Comparison of ENCODE assay signal across 7 cellular contexts in genomic region chr7:93551063-93551895, GRCh38. TPM values are rescaled to one million over a fixed set of nuclear protein-coding genes. Genes with fewer than 3 reads are reported as not detected.
A peak's percentile ranks its signal among the peaks of the same experiment; 100 is the strongest.
DNase-seq lines count a peak whose midpoint lies in the region; ATAC-seq and TF ChIP-seq lines count a peak whose summit lies in the region.

No MANE protein-coding gene starts in this region.

- H2BK20ac ChIP-seq in IMR-90 (ENCODE audit: low read depth, low read length): no peak overlapping the region

- H3K4me2 ChIP-seq in IMR-90 (ENCODE audit: low read depth, low read length): no peak overlapping the region

- POLR2A ChIA-PET in IMR-90 (lab: Charles Lee; ENCODE audit: unreplicated experiment): no interaction called here

- no peak overlapping the region for H3K18ac ChIP-seq in IMR-90 (ENCODE audit: low read depth, low read length)

- no peak overlapping the region for H3K56ac ChIP-seq in IMR-90 (ENCODE audit: extremely low read depth, insufficient read depth, low read length)

- no peaks in the 10 kb centered on the region for H3K9me1 ChIP-seq in IMR-90 (ENCODE audit: insufficient read depth, low read length)

- no peaks in the 10 kb centered on the region for H3K4me1 ChIP-seq in IMR-90 (ENCODE audit: control insufficient read depth, insufficient read depth, low read length)
- no peaks in the 10 kb centered on the region for H3K4me1 ChIP-seq in liver (ENCODE audit: control insufficient read depth in 4 of 4, insufficient read depth in 4 of 4, low read length in 3 of 4)

- no peak overlapping the region for H4K8ac ChIP-seq in IMR-90 (ENCODE audit: low read depth in 2 of 2, low read length in 2 of 2)

- H2BK15ac ChIP-seq in IMR-90 (ENCODE audit: low read depth, low read length): no peak overlapping the region

- dilution Hi-C loops in IMR-90 (cut with HindIII; ENCODE audit: low sequenced_read_pairs, unreplicated experiment): no loop called here

- TF ChIP-seq CTCF in GM06990 (IDR thresholded peaks at IDR 0.05; ENCODE audit: insufficient read depth, low read length, poor library complexity, severe bottlenecking) (peak; percentile 55), IMR-90 (conservative IDR thresholded peaks at IDR 0.05; ENCODE audit: low read depth, low read length) (peak; percentile 60), WERI-Rb-1 (IDR thresholded peaks at IDR 0.05; ENCODE audit: low read depth, low read length) (peak; percentile 43), liver (IDR thresholded peaks at IDR 0.05; ENCODE audit: low read depth, low read length, missing input control) (peak; percentile 44)

- H4K91ac ChIP-seq in IMR-90 (ENCODE audit: insufficient read depth, low read depth, low read length): no peak overlapping the region

- no TSS peak for BruUV-seq in IMR-90 (replicated peaks; lab: Mats Ljungman, UMichigan)

- H3K79me1 ChIP-seq in IMR-90 (ENCODE audit: low read depth in 1 of 2, low read length in 2 of 2): no peaks in the 10 kb centered on the region

- H2BK120ac ChIP-seq in IMR-90 (ENCODE audit: low read depth, low read length): no peak overlapping the region

- H4K5ac ChIP-seq in IMR-90 (ENCODE audit: low read depth, low read length): no peak overlapping the region

- no peak overlapping the region for H2AK9ac ChIP-seq in IMR-90 (replicated peaks; ENCODE audit: low read depth, low read length, poor library complexity)

- no peak overlapping the region for H2AFZ ChIP-seq in IMR-90 (replicated peaks; ENCODE audit: low read length, poor library complexity)

- DNase-seq in GM06990 (ENCODE audit: extremely low read depth, insufficient read length) (no peak), IMR-90 (peak; percentile 56), WERI-Rb-1 (no peak), HPDE6-E6E7 (ENCODE audit: extremely low spot score) (no peak)
- no peak for DNase-seq in stimulated activated CD8-positive, alpha-beta memory T cell treated with anti-CD3 and anti-CD28 coated beads, Interleukin-4, amount 100 ng/mL, for 48 hours

- ATAC-seq in IMR-90 (ENCODE audit: low read depth) (peak; percentile 54; the same call in 1 of the 2 replicates), HG03521 (IDR thresholded peaks at IDR 0.05; ENCODE audit: unreplicated experiment) (no peak)

- no CpG with 5 or more reads among the region's 6 CpGs for WGBS in IMR-90 (ENCODE audit: extremely low coverage in 2 of 2, insufficient read length in 1 of 2), 2 experiments
- WGBS in liver: 18% methylated on average over 6 of the region's 6 CpGs

- intact Hi-C loops in IMR-90 (cut with micrococcal nuclease): loop anchor here (1.0 to 2.0 kb wide), 2 partner anchors 176 to 306 kb away; no protein-coding TSS in a partner anchor

- in situ Hi-C loops in IMR-90 (cut with MboI; ENCODE audit: low sequenced_read_pairs): loop anchor here (5.0 kb wide), 1 partner anchor 304 kb away; no protein-coding TSS in a partner anchor

- TF ChIP-seq POLR2A in IMR-90 (IDR thresholded peaks at IDR 0.05; ENCODE audit: low read depth, low read length): no peak

- H4K20me1 ChIP-seq in IMR-90 (ENCODE audit: insufficient read depth, low read length): no peaks in the 10 kb centered on the region

- no peak overlapping the region for H2BK5ac ChIP-seq in IMR-90 (ENCODE audit: low read depth, low read length, poor library complexity, severe bottlenecking)

- H3K9me3 ChIP-seq in IMR-90 (ENCODE audit: control insufficient read depth, insufficient read depth, low read length) (no peaks in the 10 kb centered on the region), WERI-Rb-1 (ENCODE audit: severe bottlenecking) (no peaks in the 10 kb centered on the region), liver (ENCODE audit: control insufficient read depth in 4 of 4, low read length in 3 of 4) (no peaks in the 10 kb centered on the region)

- H3K4me3 ChIP-seq in GM06990 (replicated peaks; ENCODE audit: low read depth, low read length) (no peak overlapping the region), IMR-90 (ENCODE audit: insufficient read depth, low read depth, low read length) (no peak overlapping the region), WERI-Rb-1 (ENCODE audit: low read depth, low read length) (no peak overlapping the region), liver (ENCODE audit: low read depth in 1 of 3, low read length in 3 of 3) (no peak overlapping the region)

- H3K23ac ChIP-seq in IMR-90 (ENCODE audit: low read depth, low read length): no peak overlapping the region

- H3K27me3 ChIP-seq in GM06990 (replicated peaks; ENCODE audit: control insufficient read depth, insufficient read depth, low read length) (no peaks in the 10 kb centered on the region), IMR-90 (ENCODE audit: control insufficient read depth, insufficient read depth, low read length) (peaks cover 2% of the 10 kb centered on the region; the same call in 1 of the 2 replicates), WERI-Rb-1 (ENCODE audit: insufficient read depth, low read depth, severe bottlenecking) (no peaks in the 10 kb centered on the region), liver (ENCODE audit: control insufficient read depth in 4 of 4, insufficient read depth in 4 of 4, low read length in 3 of 4) (peaks cover 0 to 2% (median 0%) of the 10 kb centered on the region in 4 donors)

- H3K9ac ChIP-seq in IMR-90 (ENCODE audit: low read depth, low read length) (no peak overlapping the region), liver (ENCODE audit: low read depth in 1 of 2, low read length in 2 of 2) (no peak overlapping the region)

- no peak overlapping the region for H3K14ac ChIP-seq in IMR-90 (replicated peaks; ENCODE audit: low read depth, low read length)

- CTCF ChIA-PET in IMR-90 (lab: Yijun Ruan, JAX): interaction anchor here (0.7 to 2.4 kb wide), 5 partner anchors 9 to 305 kb away, joined by 3 to 18 read pairs (median 3); no protein-coding TSS in a partner anchor

- H3K27ac ChIP-seq in IMR-90 (ENCODE audit: insufficient read depth, low read length) (no peak overlapping the region), WERI-Rb-1 (no peak overlapping the region), liver (ENCODE audit: low read depth in 1 of 2, low read length in 2 of 2) (no peak overlapping the region)

- H2AK5ac ChIP-seq in IMR-90 (ENCODE audit: low read depth, low read length): no peak overlapping the region

- no peak overlapping the region for H3K4ac ChIP-seq in IMR-90 (ENCODE audit: low read depth, low read length)

- peak; percentile 52 for TF ChIP-seq RAD21 in IMR-90 (IDR thresholded peaks at IDR 0.05; ENCODE audit: low read length)
- TF ChIP-seq RAD21 in liver (IDR thresholded peaks at IDR 0.05): peak; percentile 71 to 76

- H3K36me3 ChIP-seq in GM06990 (ENCODE audit: control insufficient read depth, insufficient read depth, low read length) (no peaks in the 10 kb centered on the region), IMR-90 (ENCODE audit: control insufficient read depth, insufficient read depth, low read length) (no peaks in the 10 kb centered on the region), WERI-Rb-1 (no peaks in the 10 kb centered on the region), liver (ENCODE audit: control insufficient read depth in 4 of 4, insufficient read depth in 3 of 4, low read depth in 1 of 4, low read length in 3 of 4) (no peaks in the 10 kb centered on the region)

TF ChIP-seq in IMR-90, 13 proteins besides CTCF, POLR2A, EP300 and RAD21:
- TF ChIP-seq MXI1 (IDR thresholded peaks at IDR 0.05; ENCODE audit: borderline replicate concordance, low read depth, low read length): no peak
- peak; percentile 52 for TF ChIP-seq SMC3 (IDR thresholded peaks at IDR 0.05; ENCODE audit: low read depth, low read length)

TF ChIP-seq in liver, 16 proteins besides CTCF, POLR2A, EP300 and RAD21 (continues in another document):
- TF ChIP-seq ZBTB33 (IDR thresholded peaks at IDR 0.05) (no peak), REST (IDR thresholded peaks at IDR 0.05) (no peak), FOXA1 (IDR thresholded peaks at IDR 0.05) (no peak), HNF4G (IDR thresholded peaks at IDR 0.05) (no peak)

RNA-seq across cellular contexts. Expression of gene CALCR, which starts 23.2 kb away (rescaled TPM):
- total RNA-seq in IMR-90 (2012; rRNA removed): not detected in 2 replicates
- polyA plus RNA-seq in IMR-90 (2012; rRNA removed): not detected in 2 replicates
- polyA plus RNA-seq in IMR-90 (2012; cell fraction: cytosol; rRNA removed): not detected in 2 replicates
- not detected in 2 replicates for polyA plus RNA-seq in IMR-90 (2012; cell fraction: nucleus; rRNA removed; ENCODE audit: low replicate concordance)
- under 1 TPM in 1 of 2 donors, not detected in 1; 0.19 TPM for total RNA-seq in liver
- polyA plus RNA-seq in liver: not detected
